Comparison of ENCODE assay signal across 1 cellular context in genomic region chr9:98755006-98755618, GRCh38.
TF ChIP-seq lines count a peak whose summit lies in the region.

No MANE protein-coding gene starts in this region.

TF ChIP-seq in K562, 482 proteins besides CTCF, POLR2A, EP300 and RAD21 (continues in another document):
- TF ChIP-seq ZNF121 (CRISPR knock-in tag; conservative IDR thresholded peaks at IDR 0.05): no peak
- no peak for TF ChIP-seq SP1 (CRISPR knock-in tag; IDR thresholded peaks at IDR 0.05)
- TF ChIP-seq ASH1L (IDR thresholded peaks at IDR 0.05; ENCODE audit: borderline replicate concordance, low read depth, partially characterized antibody): no peak
- no peak for TF ChIP-seq ZNF217 (CRISPR knock-in tag; IDR thresholded peaks at IDR 0.05)
- TF ChIP-seq ELF1 (tag; IDR thresholded peaks at IDR 0.05): no peak
- peak; percentile 87 for TF ChIP-seq TCF3 (CRISPR knock-in tag; IDR thresholded peaks at IDR 0.05)
- TF ChIP-seq RHOXF2B (CRISPR knock-in tag; conservative IDR thresholded peaks at IDR 0.05): no peak
- TF ChIP-seq NR4A1 (CRISPR knock-in tag; IDR thresholded peaks at IDR 0.05): no peak
- no peak for TF ChIP-seq NR4A1 (tag; IDR thresholded peaks at IDR 0.05)
- peak; percentile 83 for TF ChIP-seq CBFA2T3 (IDR thresholded peaks at IDR 0.05)
- peak; percentile 69 for TF ChIP-seq ARID1B (IDR thresholded peaks at IDR 0.05)
- no peak for TF ChIP-seq L3MBTL2 (IDR thresholded peaks at IDR 0.05)
- TF ChIP-seq SOX6 (IDR thresholded peaks at IDR 0.05): 0 out of 2 replicates have a peak, but pooled peaks have one; percentile 10
- no peak for TF ChIP-seq ZBTB8A (IDR thresholded peaks at IDR 0.05; ENCODE audit: partially characterized antibody)
- TF ChIP-seq NCOR1 (IDR thresholded peaks at IDR 0.05): peak; percentile 63
- no peak for TF ChIP-seq PTBP1 (IDR thresholded peaks at IDR 0.05; ENCODE audit: low read depth, low read length)
- no peak for TF ChIP-seq DEAF1 (CRISPR knock-in tag; IDR thresholded peaks at IDR 0.05)
- no peak for TF ChIP-seq U2AF1 (optimal IDR thresholded peaks at IDR 0.05; ENCODE audit: low read depth, low read length)
- TF ChIP-seq TEAD4 (IDR thresholded peaks at IDR 0.05; ENCODE audit: low read length): peak; percentile 54
- TF ChIP-seq TEAD4 (CRISPR knock-in tag; IDR thresholded peaks at IDR 0.05; ENCODE audit: borderline replicate concordance): no peak
- TF ChIP-seq HOXB6 (CRISPR knock-in tag; IDR thresholded peaks at IDR 0.05; ENCODE audit: borderline replicate concordance): no peak
- TF ChIP-seq ELF2 (CRISPR knock-in tag; IDR thresholded peaks at IDR 0.05): no peak
- no peak for TF ChIP-seq ARHGAP35 (IDR thresholded peaks at IDR 0.05; ENCODE audit: partially characterized antibody)
- TF ChIP-seq ZNF318 (IDR thresholded peaks at IDR 0.05; ENCODE audit: borderline replicate concordance in 1 of 2, low read depth in 1 of 2): no peak
- no peak for TF ChIP-seq FIP1L1 (IDR thresholded peaks at IDR 0.05; ENCODE audit: low read depth, low read length, poor library complexity, severe bottlenecking)
- no peak for TF ChIP-seq POLR2AphosphoS2 (IDR thresholded peaks at IDR 0.05; ENCODE audit: low read length)
- TF ChIP-seq NFATC3 (IDR thresholded peaks at IDR 0.05): no peak
- no peak for TF ChIP-seq THRA (IDR thresholded peaks at IDR 0.05)
- no peak for TF ChIP-seq PATZ1 (CRISPR knock-in tag; IDR thresholded peaks at IDR 0.05; ENCODE audit: borderline replicate concordance)
- peak; percentile 80 for TF ChIP-seq TAL1 (IDR thresholded peaks at IDR 0.05)
- peak; percentile 77 for TF ChIP-seq CBFA2T2 (conservative IDR thresholded peaks at IDR 0.05)
- TF ChIP-seq CTBP1 (IDR thresholded peaks at IDR 0.05; ENCODE audit: borderline replicate concordance): no peak
- no peak for TF ChIP-seq NR1H2 (CRISPR knock-in tag; IDR thresholded peaks at IDR 0.05)
- 0 out of 4 replicates have a peak, but pooled peaks of 1 of the 2 experiments have one; percentile 7 for TF ChIP-seq RCOR1 (IDR thresholded peaks at IDR 0.05; ENCODE audit: borderline replicate concordance in 1 of 2, low read depth in 2 of 2, low read length in 2 of 2)
- no peak for TF ChIP-seq ZNF655 (CRISPR knock-in tag; IDR thresholded peaks at IDR 0.05)
- TF ChIP-seq MCM2 (IDR thresholded peaks at IDR 0.05; ENCODE audit: low read depth): no peak
- TF ChIP-seq ID3 (CRISPR knock-in tag; IDR thresholded peaks at IDR 0.05): no peak
- no peak for TF ChIP-seq ID3 (tag; IDR thresholded peaks at IDR 0.05)
- no peak for TF ChIP-seq FOXK2 (conservative IDR thresholded peaks at IDR 0.05 in 1 of 2, IDR thresholded peaks at IDR 0.05 in 1 of 2; ENCODE audit: low read depth in 2 of 2)
- TF ChIP-seq HINFP (tag; conservative IDR thresholded peaks at IDR 0.05; ENCODE audit: low read depth): no peak
- TF ChIP-seq SRSF1 (IDR thresholded peaks at IDR 0.05; ENCODE audit: low read depth, low read length): no peak
- peak; percentile 54 for TF ChIP-seq MTA2 (IDR thresholded peaks at IDR 0.05; ENCODE audit: low read depth)
- TF ChIP-seq ZMIZ1 (IDR thresholded peaks at IDR 0.05; ENCODE audit: low read depth in 2 of 2, low read length in 2 of 2): no peak
- no peak for TF ChIP-seq NUFIP1 (IDR thresholded peaks at IDR 0.05; ENCODE audit: partially characterized antibody)
